ENCODE assay signal across 1 cellular context in genomic region chr6:47246556-47246955, GRCh38.
TF ChIP-seq lines count a peak whose summit lies in the region.

No MANE protein-coding gene starts in this region.

TF ChIP-seq in GM12878, 131 proteins besides CTCF, POLR2A, EP300 and RAD21 (continued from another document):
- no peak for TF ChIP-seq E2F4 (IDR thresholded peaks at IDR 0.05; ENCODE audit: low read depth, low read length)
- TF ChIP-seq CBX5 (IDR thresholded peaks at IDR 0.05; ENCODE audit: low read depth) = no peak
- no peak for TF ChIP-seq ZBTB11 (CRISPR knock-in tag; IDR thresholded peaks at IDR 0.05)
- TF ChIP-seq CEBPB (IDR thresholded peaks at IDR 0.05; ENCODE audit: borderline replicate concordance in 1 of 2, low read depth in 2 of 2, low read length in 2 of 2) = no peak
- TF ChIP-seq FOXM1 (IDR thresholded peaks at IDR 0.05; ENCODE audit: low read depth, low read length) = no peak
- no peak for TF ChIP-seq EGR1 (IDR thresholded peaks at IDR 0.05; ENCODE audit: borderline replicate concordance in 1 of 2, low read depth in 2 of 2, low read length in 2 of 2)
- no peak for TF ChIP-seq NFXL1 (IDR thresholded peaks at IDR 0.05; ENCODE audit: borderline replicate concordance)
- TF ChIP-seq ESRRA (IDR thresholded peaks at IDR 0.05; ENCODE audit: low read length) = no peak
- no peak for TF ChIP-seq ATF2 (IDR thresholded peaks at IDR 0.05; ENCODE audit: low read length)
- TF ChIP-seq CHD4 (IDR thresholded peaks at IDR 0.05) = no peak
- TF ChIP-seq SRF (IDR thresholded peaks at IDR 0.05; ENCODE audit: low read depth in 2 of 2, low read length in 2 of 2) = no peak
- no peak for TF ChIP-seq ELK1 (IDR thresholded peaks at IDR 0.05; ENCODE audit: low read depth, low read length)
